Comparison of ENCODE assay signal across 21 cellular contexts in the genomic region with DNA sequence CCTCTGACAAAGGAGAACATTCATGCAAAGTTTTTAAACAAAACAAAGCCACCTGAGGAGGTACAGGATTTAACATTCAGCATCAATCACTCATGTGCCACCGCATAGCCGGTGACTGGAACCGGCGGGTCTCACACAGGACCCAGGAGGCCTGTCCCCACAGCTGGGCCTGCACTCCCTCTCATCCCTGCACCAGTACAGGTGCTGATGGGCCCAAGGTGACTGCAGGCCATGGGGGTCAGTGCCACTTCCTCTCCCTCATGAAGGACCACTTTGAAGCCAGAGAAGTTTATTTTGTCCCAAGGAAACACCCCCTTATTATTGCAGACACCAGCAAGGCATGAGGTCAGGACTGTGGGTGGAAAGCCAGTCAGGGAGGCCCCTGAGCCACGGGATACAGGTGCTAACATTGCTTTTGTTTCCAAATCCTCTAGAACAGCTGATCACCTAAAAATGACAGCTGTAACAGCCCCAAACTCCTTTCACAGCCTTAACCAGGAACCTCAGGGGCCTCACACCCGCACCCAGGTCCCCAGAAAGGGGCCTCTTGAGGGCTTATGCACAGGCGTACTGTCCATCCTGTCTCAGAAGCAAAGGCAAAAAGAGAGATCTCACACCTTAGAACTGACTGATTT.
"Had no signal": no experiment of that assay in that cellular context is flagged by ENCODE, and none has a peak within 500 bp of the region (broad histone marks: within the 10 kb centered on the region; RNA-seq: fewer than 3 reads in every experiment).

No MANE protein-coding gene starts in this region.

- H3K4me3 ChIP-seq: breast epithelium, left ventricle myocardium inferior, spleen, thoracic aorta, vagina had no signal

- H3K27me3 ChIP-seq: breast epithelium, vagina had no signal

- H3K27ac ChIP-seq: breast epithelium, left ventricle myocardium inferior, parathyroid adenoma, spleen, thoracic aorta, vagina had no signal

- H3K36me3 ChIP-seq: breast epithelium, left ventricle myocardium inferior, spleen, thoracic aorta, vagina had no signal

- H3K27me3 Mint-ChIP-seq: type B pancreatic cell had no signal

- H3K27ac Mint-ChIP-seq: activated CD4-positive, alpha-beta memory T cell treated with anti-CD3 and anti-CD28 coated beads for 36 hours; activated naive CD4-positive, alpha-beta T cell treated with anti-CD3 and anti-CD28 coated beads, Interleukin-2, amount 50 U/mL, for 24 hours; activated naive CD8-positive, alpha-beta T cell treated with anti-CD3 and anti-CD28 coated beads, Interleukin-2, amount 50 U/mL, for 24 hours; activated T-helper 2 cell treated with anti-CD3 and anti-CD28 coated beads, Interferon-gamma antibody, Interleukin-2, Interleukin-4, amounts not matched to agents 10 μg/mL and 5 μg/mL and 100 μg/mL, durations not matched to agents 14 hours and 24 hours and 36 hours; mesothelial cell of epicardium; type B pancreatic cell had no signal

- H3K9me3 Mint-ChIP-seq: activated naive CD4-positive, alpha-beta T cell treated with anti-CD3 and anti-CD28 coated beads, Interleukin-2, amount 50 U/mL, for 24 hours; activated T-cell treated with anti-CD3 and anti-CD28 coated beads, Interleukin-2, amount 50 U/mL, for 4 hours; activated T-helper 2 cell treated with anti-CD3 and anti-CD28 coated beads, Interferon-gamma antibody, Interleukin-2, Interleukin-4, amounts not matched to agents 10 μg/mL and 5 μg/mL and 100 μg/mL, durations not matched to agents 14 hours and 24 hours and 36 hours; type B pancreatic cell had no signal

- ATAC-seq: activated naive CD8-positive, alpha-beta T cell treated with anti-CD3 and anti-CD28 coated beads, Interleukin-2, amount 50 U/mL, for 24 hours; activated T-cell treated with anti-CD3 and anti-CD28 coated beads, Interleukin-2, amount 50 U/mL, for 4 hours; right cardiac atrium; stimulated activated naive CD8-positive, alpha-beta T cell treated with anti-CD3 and anti-CD28 coated beads, Interleukin-15, Interleukin-2, amounts not matched to agents 100 U/mL and 50 U/mL, for 24 hours had no signal

- H3K4me1 ChIP-seq: left ventricle myocardium inferior, parathyroid adenoma, spleen had no signal

- H3K9me3 ChIP-seq: breast epithelium, spleen, thoracic aorta, vagina had no signal

- H3K4me3 Mint-ChIP-seq: activated CD4-positive, alpha-beta memory T cell treated with anti-CD3 and anti-CD28 coated beads for 36 hours; activated naive CD4-positive, alpha-beta T cell treated with anti-CD3 and anti-CD28 coated beads, Interleukin-2, amount 50 U/mL, for 24 hours; activated naive CD8-positive, alpha-beta T cell treated with anti-CD3 and anti-CD28 coated beads, Interleukin-2, amount 50 U/mL, for 24 hours; activated T-cell treated with anti-CD3 and anti-CD28 coated beads, Interleukin-2, amount 50 U/mL, for 4 hours; mesothelial cell of epicardium; nephron progenitor cell; type B pancreatic cell had no signal

- DNase-seq: activated CD4-positive, alpha-beta memory T cell treated with anti-CD3 and anti-CD28 coated beads for 36 hours; activated CD4-positive, alpha-beta T cell treated with anti-CD3 and anti-CD28 coated beads for 48 hours; activated naive CD8-positive, alpha-beta T cell treated with anti-CD3 and anti-CD28 coated beads, Interleukin-2, amount 50 U/mL, for 24 hours; activated T-cell treated with anti-CD3 and anti-CD28 coated beads, Interleukin-2, amount 50 U/mL, for 4 hours; amygdala; central memory CD4-positive, alpha-beta T cell; foreskin fibroblast; left ventricle myocardium inferior; naive B cell; nephron progenitor cell; right cardiac atrium; spleen; stimulated activated naive CD8-positive, alpha-beta T cell treated with anti-CD3 and anti-CD28 coated beads, Interleukin-15, Interleukin-2, amounts not matched to agents 100 U/mL and 50 U/mL, for 24 hours had no signal

- H3K4me1 Mint-ChIP-seq: activated naive CD4-positive, alpha-beta T cell treated with anti-CD3 and anti-CD28 coated beads, Interleukin-2, amount 50 U/mL, for 24 hours; activated naive CD8-positive, alpha-beta T cell treated with anti-CD3 and anti-CD28 coated beads, Interleukin-2, amount 50 U/mL, for 24 hours; naive B cell had no signal

- H3K36me3 Mint-ChIP-seq: activated CD4-positive, alpha-beta memory T cell treated with anti-CD3 and anti-CD28 coated beads for 36 hours; activated naive CD4-positive, alpha-beta T cell treated with anti-CD3 and anti-CD28 coated beads, Interleukin-2, amount 50 U/mL, for 24 hours; type B pancreatic cell had no signal
